Comparison of ENCODE assay signal across 32 cellular contexts in the genomic region with DNA sequence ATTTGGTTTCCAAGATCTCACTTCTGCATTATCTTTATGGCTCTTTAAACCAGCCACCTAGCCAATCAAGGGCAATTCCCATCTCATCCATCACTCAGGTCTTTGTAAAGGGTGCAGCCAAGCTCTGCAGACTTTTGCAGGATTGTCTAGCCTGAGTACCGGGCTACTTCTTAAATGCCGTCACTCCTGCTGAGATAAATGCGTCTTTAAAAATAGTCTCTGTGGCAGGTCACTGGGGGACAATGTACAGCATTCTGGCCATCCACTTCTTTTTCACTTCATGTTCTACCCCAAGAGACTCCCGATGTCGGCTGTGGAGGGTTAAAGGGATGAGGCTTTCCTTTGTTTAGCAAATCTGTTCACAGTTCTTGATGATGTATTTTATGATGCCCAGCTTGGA.
"Had no signal": no experiment of that assay in that cellular context is flagged by ENCODE, and none has a peak within 500 bp of the region (broad histone marks: within the 10 kb centered on the region; RNA-seq: fewer than 3 reads in every experiment).

No MANE protein-coding gene starts in this region.

- H3K4me3 ChIP-seq: adrenal gland, body of pancreas, breast epithelium had no signal

- H3K4me1 ChIP-seq: adrenal gland, body of pancreas, breast epithelium had no signal

- DNase-seq: activated B cell treated with CpG ODN at 0.5 μM for 24 hours; activated CD4-positive, alpha-beta memory T cell treated with anti-CD3 and anti-CD28 coated beads for 36 hours; activated CD4-positive, alpha-beta T cell treated with anti-CD3 and anti-CD28 coated beads for 4 hours; activated CD4-positive, alpha-beta T cell treated with anti-CD3 and anti-CD28 coated beads, Interleukin-2, amount 10 ng/mL, durations not matched to agents 24 days and 14 days; activated CD4-positive, alpha-beta T cell treated with anti-CD3 and anti-CD28 coated beads, Interleukin-2, amount 50 U/mL, for 1 hour; activated CD4-positive, alpha-beta T cell treated with anti-CD3 and anti-CD28 coated beads, Interleukin-2, amount 50 U/mL, for 4 hours; activated CD4-positive, CD25-positive, alpha-beta regulatory T cell treated with anti-CD3 and anti-CD28 coated beads, Interleukin-2, amount 50 U/mL, for 72 hours; activated CD8-positive, alpha-beta memory T cell treated with anti-CD3 and anti-CD28 coated beads, Interleukin-2, amount 50 U/mL, for 4 hours; activated CD8-positive, alpha-beta T cell treated with anti-CD3 and anti-CD28 coated beads for 36 hours; activated effector memory CD4-positive, alpha-beta T cell treated with anti-CD3 and anti-CD28 coated beads, Interleukin-2, amount 50 U/mL, for 16 hours; activated gamma-delta T cell treated with Interleukin-2 at 50 U/mL for 16 hours; activated naive CD4-positive, alpha-beta T cell; activated naive CD4-positive, alpha-beta T cell treated with anti-CD3 and anti-CD28 coated beads for 36 hours; activated naive CD4-positive, alpha-beta T cell treated with anti-CD3 and anti-CD28 coated beads, Interleukin-2, amount 50 U/mL, for 16 hours; activated naive CD8-positive, alpha-beta T cell treated with anti-CD3 and anti-CD28 coated beads for 36 hours; activated T-cell treated with anti-CD3 and anti-CD28 coated beads for 4 hours; activated T-cell treated with anti-CD3 and anti-CD28 coated beads, Interleukin-2, amount 50 U/mL, for 1 hour; activated T-cell treated with anti-CD3 and anti-CD28 coated beads, Interleukin-2, amount 50 U/mL, for 4 hours; activated T-cell treated with anti-CD3 and anti-CD28 coated beads, Interleukin-2, amount 50 U/mL, for 72 hours; adrenal gland; amniotic stem cell; aorta; body of pancreas; brain microvascular endothelial cell; cerebellar nuclear complex; T-helper 1 cell; T-helper 2 cell; T-helper 9 cell had no signal

- H3K27me3 ChIP-seq: adrenal gland, body of pancreas, brain microvascular endothelial cell, breast epithelium had no signal

- H3K27ac ChIP-seq: adrenal gland, body of pancreas, brain microvascular endothelial cell, breast epithelium, VCaP had no signal

- H3K9me3 ChIP-seq: adrenal gland, body of pancreas, breast epithelium had no signal

- H3K36me3 ChIP-seq: adrenal gland, brain microvascular endothelial cell, breast epithelium had no signal

- ATAC-seq: activated CD8-positive, alpha-beta T cell treated with anti-CD3 and anti-CD28 coated beads for 36 hours; activated naive CD4-positive, alpha-beta T cell treated with anti-CD3 and anti-CD28 coated beads, Interleukin-2, amount 50 U/mL, for 72 hours; activated T-cell treated with anti-CD3 and anti-CD28 coated beads, Interleukin-2, amount 50 U/mL, for 4 hours; activated T-cell treated with anti-CD3 and anti-CD28 coated beads, Interleukin-2, amount 50 U/mL, for 72 hours; activated T-helper 17 cell treated with anti-CD3 and anti-CD28 coated beads, Interleukin-2, amount 50 U/mL, for 72 hours; body of pancreas had no signal
